27 cellular contexts compared by ENCODE assay signal in genomic region chr7:26850193-26850651, GRCh38. TPM values are rescaled to one million over a fixed set of nuclear protein-coding genes. Genes with fewer than 3 reads are reported as not detected.
DNase-seq lines count a peak whose midpoint lies in the region; ATAC-seq and TF ChIP-seq lines count a peak whose summit lies in the region.
"Had no signal": no experiment of that assay in that cellular context is flagged by ENCODE, and none has a peak within 500 bp of the region (broad histone marks: within the 10 kb centered on the region; RNA-seq: fewer than 3 reads in every experiment).

No MANE protein-coding gene starts in this region.

- H3K27ac ChIP-seq in mammary epithelial cell (ENCODE audit: insufficient read depth, low read depth, low read length), result peak overlapping the region; percentile 29
- H3K27ac ChIP-seq: 22Rv1, BLaER1, dorsolateral prefrontal cortex, left ventricle myocardium inferior, parathyroid adenoma, stomach, transverse colon had no signal

- H2AFZ ChIP-seq in mammary epithelial cell (ENCODE audit: low read depth, low read length), result no peak overlapping the region
- H2AFZ ChIP-seq: parathyroid adenoma had no signal

- H3K36me3 Mint-ChIP-seq in stimulated activated effector memory CD8-positive, alpha-beta T cell treated with anti-CD3 and anti-CD28 coated beads, Interleukin-12 subunit alpha, Interleukin-12 subunit beta, amount 100 ng/mL, for 72 hours, result peaks cover 12% of the 10 kb centered on the region

- H3K36me3 ChIP-seq in mammary epithelial cell (ENCODE audit: insufficient read depth, low read length), result no peaks in the 10 kb centered on the region
- H3K36me3 ChIP-seq: BLaER1, left ventricle myocardium inferior, transverse colon had no signal

- H3K27me3 ChIP-seq in mammary epithelial cell (ENCODE audit: insufficient read depth, low read length), result no peaks in the 10 kb centered on the region
- H3K27me3 ChIP-seq: stomach, transverse colon had no signal

- peaks cover 27% of the 10 kb centered on the region for H3K79me2 ChIP-seq in mammary epithelial cell (ENCODE audit: insufficient read depth, low read length)
- H3K79me2 ChIP-seq: parathyroid adenoma had no signal

- H3K4me1 Mint-ChIP-seq in stimulated activated effector memory CD8-positive, alpha-beta T cell treated with anti-CD3 and anti-CD28 coated beads, Interleukin-12 subunit alpha, Interleukin-12 subunit beta, amount 100 ng/mL, for 72 hours, result no peaks in the 10 kb centered on the region
- H3K4me1 Mint-ChIP-seq: nephron had no signal

- DNase-seq in DMS53 (lab: John Stamatoyannopoulos, UW) (peak; percentile 15), DMS53 treated with DMSO at 0.1 percent for 48 hours (lab: John Stamatoyannopoulos, UW; ENCODE audit: unreplicated experiment) (no peak), NCI-H69 (lab: John Stamatoyannopoulos, UW) (peak; percentile 65), mammary epithelial cell (peak; percentile 54), omental fat pad (ENCODE audit: low spot score) (no peak), NCI-H1694 (lab: John Stamatoyannopoulos, UW) (no peak)
- DNase-seq in stimulated activated effector memory CD8-positive, alpha-beta T cell treated with anti-CD3 and anti-CD28 coated beads, Interleukin-12 subunit alpha, Interleukin-12 subunit beta, amount 100 ng/mL, for 72 hours (ENCODE audit: low spot score in 2 of 2), result no peak
- DNase-seq: activated CD4-positive, CD25-positive, alpha-beta regulatory T cell treated with anti-CD3 and anti-CD28 coated beads, Interleukin-2, amount 50 U/mL, for 72 hours; activated CD8-positive, alpha-beta memory T cell treated with anti-CD3 and anti-CD28 coated beads for 24 hours; activated naive CD4-positive, alpha-beta T cell treated with Interleukin-2 at 50 U/mL for 16 hours; activated T-cell treated with anti-CD3 and anti-CD28 coated beads, Interleukin-2, amount 50 U/mL, for 24 hours; caudate nucleus; COR-L47; dorsolateral prefrontal cortex; Kasumi-1; left ventricle myocardium inferior; NCI-H526; right cardiac atrium; SIG-M5; stomach; transverse colon had no signal

- H3K4me2 ChIP-seq in mammary epithelial cell (ENCODE audit: insufficient read depth, low read depth, low read length), result no peak overlapping the region
- H3K4me2 ChIP-seq: BLaER1 had no signal

- H3K9me3 Mint-ChIP-seq in stimulated activated effector memory CD8-positive, alpha-beta T cell treated with anti-CD3 and anti-CD28 coated beads, Interleukin-12 subunit alpha, Interleukin-12 subunit beta, amount 100 ng/mL, for 72 hours, result no peaks in the 10 kb centered on the region
- H3K9me3 Mint-ChIP-seq: activated T-cell treated with anti-CD3 and anti-CD28 coated beads, Interleukin-2, amount 50 U/mL, for 24 hours; nephron had no signal

- in situ Hi-C loops in mammary epithelial cell (cut with MboI; ENCODE audit: low sequenced_read_pairs in 2 of 2), result loop anchor here in 1 of 2 donors (10.0 kb wide), 1 partner anchor 275 kb away; no protein-coding TSS in a partner anchor

- BruUV-seq in mammary epithelial cell (replicated peaks; lab: Mats Ljungman, UMichigan), result no TSS peak

- WGBS in mammary epithelial cell (ENCODE audit: low coverage, missing lambda C conversion rate), result 94% methylated on average over 8 of the region's 8 CpGs

- no peak overlapping the region for H3K27ac Mint-ChIP-seq in stimulated activated effector memory CD8-positive, alpha-beta T cell treated with anti-CD3 and anti-CD28 coated beads, Interleukin-12 subunit alpha, Interleukin-12 subunit beta, amount 100 ng/mL, for 72 hours
- H3K27ac Mint-ChIP-seq: activated T-cell treated with anti-CD3 and anti-CD28 coated beads, Interleukin-2, amount 50 U/mL, for 24 hours; nephron had no signal

- no peak overlapping the region for H3K4me3 ChIP-seq in mammary epithelial cell (replicated peaks in 1 of 3; ENCODE audit: insufficient read depth in 1 of 3, low read depth in 2 of 3, low read length in 3 of 3)
- H3K4me3 ChIP-seq: BLaER1, dorsolateral prefrontal cortex, left ventricle myocardium inferior, stomach, transverse colon had no signal

- CTCF ChIA-PET in mammary epithelial cell (lab: Charles Lee; ENCODE audit: low non-redundant PET), result no interaction called here

- dilution Hi-C loops in mammary epithelial cell (cut with HindIII; ENCODE audit: low sequenced_read_pairs), result no loop called here

- H3K4me1 ChIP-seq in mammary epithelial cell (ENCODE audit: insufficient read depth, low read length), result peaks cover 11% of the 10 kb centered on the region
- H3K4me1 ChIP-seq: BLaER1, left ventricle myocardium inferior, parathyroid adenoma had no signal

- TF ChIP-seq CTCF in mammary epithelial cell (conservative IDR thresholded peaks at IDR 0.05 in 1 of 2, IDR thresholded peaks at IDR 0.05 in 1 of 2; ENCODE audit: extremely low read depth in 1 of 2, insufficient read depth in 1 of 2, low read depth in 1 of 2, low read length in 2 of 2) (no peak), omental fat pad (IDR thresholded peaks at IDR 0.05) (no peak)

- intact Hi-C loops in mammary epithelial cell (cut with micrococcal nuclease), result no loop called here

- H3K9ac ChIP-seq in mammary epithelial cell (ENCODE audit: insufficient read depth, low read length), result no peak overlapping the region
- H3K9ac ChIP-seq: BLaER1, parathyroid adenoma had no signal

- ATAC-seq in omental fat pad (ENCODE audit: low FRiP score) (peak; percentile 55), GM19328 (IDR thresholded peaks at IDR 0.05; ENCODE audit: unreplicated experiment) (no peak)
- no peak for ATAC-seq in stimulated activated effector memory CD8-positive, alpha-beta T cell treated with anti-CD3 and anti-CD28 coated beads, Interleukin-12 subunit alpha, Interleukin-12 subunit beta, amount 100 ng/mL, for 72 hours
- ATAC-seq: HCT116, right cardiac atrium had no signal

- no peaks in the 10 kb centered on the region for H4K20me1 ChIP-seq in mammary epithelial cell (ENCODE audit: insufficient read depth, low read length)
- H4K20me1 ChIP-seq: BLaER1 had no signal

- H3K4me3 Mint-ChIP-seq in stimulated activated effector memory CD8-positive, alpha-beta T cell treated with anti-CD3 and anti-CD28 coated beads, Interleukin-12 subunit alpha, Interleukin-12 subunit beta, amount 100 ng/mL, for 72 hours, result no peak overlapping the region
- H3K4me3 Mint-ChIP-seq: activated T-cell treated with anti-CD3 and anti-CD28 coated beads, Interleukin-2, amount 50 U/mL, for 24 hours; nephron had no signal

- no peaks in the 10 kb centered on the region for H3K9me3 ChIP-seq in mammary epithelial cell (replicated peaks; ENCODE audit: insufficient read depth, low read length)
- H3K9me3 ChIP-seq: BLaER1, left ventricle myocardium inferior, stomach, transverse colon had no signal

RNA-seq across cellular contexts. Expression of gene SKAP2, which starts 14.2 kb away (rescaled TPM):
- total RNA-seq in mammary epithelial cell (10 to 100 TPM; 19.8 to 38.9 TPM), omental fat pad (10 to 100 TPM; 36.0 to 53.8 (median 45.8) TPM)
- polyA plus RNA-seq in mammary epithelial cell, result 7.8 TPM
- polyA minus RNA-seq in mammary epithelial cell, result 26.5 TPM

Comparison
In these comparisons a context has a peak if more than half of its experiments do, and no peak if none do; other contexts are left out.
1. DNase-seq: peak in DMS53 (single experiment), NCI-H69 (single experiment) and mammary epithelial cell (single experiment); none in DMS53 treated with DMSO at 0.1 percent for 48 hours (single experiment), omental fat pad (single experiment), NCI-H1694 (single experiment) and stimulated activated effector memory CD8-positive, alpha-beta T cell treated with anti-CD3 and anti-CD28 coated beads, Interleukin-12 subunit alpha, Interleukin-12 subunit beta, amount 100 ng/mL, for 72 hours (0 of 2).